2 cellular contexts compared by ENCODE assay signal in genomic region chr5:120735076-120735475, GRCh38.
TF ChIP-seq lines count a peak whose summit lies in the region.

No MANE protein-coding gene starts in this region.

TF ChIP-seq in GM23338, 12 proteins besides CTCF, POLR2A, EP300 and RAD21:
- no peak for TF ChIP-seq EZH2 (IDR thresholded peaks at IDR 0.05; ENCODE audit: low read depth, unreplicated experiment)
- no peak for TF ChIP-seq CREB1 (CRISPR knock-in tag; IDR thresholded peaks at IDR 0.05; ENCODE audit: low read depth)
- TF ChIP-seq ZNF331 (CRISPR knock-in tag; IDR thresholded peaks at IDR 0.05; ENCODE audit: low read depth): no peak
- no peak for TF ChIP-seq REST (IDR thresholded peaks at IDR 0.05; ENCODE audit: unreplicated experiment)
- TF ChIP-seq JUNB (IDR thresholded peaks at IDR 0.05; ENCODE audit: unreplicated experiment): no peak
- TF ChIP-seq EZH2phosphoT487 (IDR thresholded peaks at IDR 0.05; ENCODE audit: unreplicated experiment): no peak
- no peak for TF ChIP-seq ZNF114 (CRISPR knock-in tag; IDR thresholded peaks at IDR 0.05)
- TF ChIP-seq ZNF462 (CRISPR knock-in tag; IDR thresholded peaks at IDR 0.05): no peak
- TF ChIP-seq ETS1 (IDR thresholded peaks at IDR 0.05): no peak
- TF ChIP-seq POLR2AphosphoS5 (IDR thresholded peaks at IDR 0.05; ENCODE audit: low read depth): no peak
- no peak for TF ChIP-seq STAT1 (IDR thresholded peaks at IDR 0.05; ENCODE audit: unreplicated experiment)

TF ChIP-seq in WTC11, 78 proteins besides CTCF, POLR2A, EP300 and RAD21:
- TF ChIP-seq ZNF423 (CRISPR knock-in tag; IDR thresholded peaks at IDR 0.05): no peak
